ENCODE assay signal across 1 cellular context in genomic region chr22:41998361-41999261, GRCh38.
TF ChIP-seq lines count a peak whose summit lies in the region.

A gene with protein sequence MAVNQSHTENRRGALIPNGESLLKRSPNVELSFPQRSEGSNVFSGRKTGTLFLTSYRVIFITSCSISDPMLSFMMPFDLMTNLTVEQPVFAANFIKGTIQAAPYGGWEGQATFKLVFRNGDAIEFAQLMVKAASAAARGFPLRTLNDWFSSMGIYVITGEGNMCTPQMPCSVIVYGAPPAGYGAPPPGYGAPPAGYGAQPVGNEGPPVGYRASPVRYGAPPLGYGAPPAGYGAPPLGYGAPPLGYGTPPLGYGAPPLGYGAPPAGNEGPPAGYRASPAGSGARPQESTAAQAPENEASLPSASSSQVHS (plus strand): TSS chr22:41998788. CDS start chr22:41998819, 31 bp downstream.

TF ChIP-seq in liver, 16 proteins besides CTCF, POLR2A, EP300 and RAD21 (continued from another document):
- TF ChIP-seq, protein P1, sequence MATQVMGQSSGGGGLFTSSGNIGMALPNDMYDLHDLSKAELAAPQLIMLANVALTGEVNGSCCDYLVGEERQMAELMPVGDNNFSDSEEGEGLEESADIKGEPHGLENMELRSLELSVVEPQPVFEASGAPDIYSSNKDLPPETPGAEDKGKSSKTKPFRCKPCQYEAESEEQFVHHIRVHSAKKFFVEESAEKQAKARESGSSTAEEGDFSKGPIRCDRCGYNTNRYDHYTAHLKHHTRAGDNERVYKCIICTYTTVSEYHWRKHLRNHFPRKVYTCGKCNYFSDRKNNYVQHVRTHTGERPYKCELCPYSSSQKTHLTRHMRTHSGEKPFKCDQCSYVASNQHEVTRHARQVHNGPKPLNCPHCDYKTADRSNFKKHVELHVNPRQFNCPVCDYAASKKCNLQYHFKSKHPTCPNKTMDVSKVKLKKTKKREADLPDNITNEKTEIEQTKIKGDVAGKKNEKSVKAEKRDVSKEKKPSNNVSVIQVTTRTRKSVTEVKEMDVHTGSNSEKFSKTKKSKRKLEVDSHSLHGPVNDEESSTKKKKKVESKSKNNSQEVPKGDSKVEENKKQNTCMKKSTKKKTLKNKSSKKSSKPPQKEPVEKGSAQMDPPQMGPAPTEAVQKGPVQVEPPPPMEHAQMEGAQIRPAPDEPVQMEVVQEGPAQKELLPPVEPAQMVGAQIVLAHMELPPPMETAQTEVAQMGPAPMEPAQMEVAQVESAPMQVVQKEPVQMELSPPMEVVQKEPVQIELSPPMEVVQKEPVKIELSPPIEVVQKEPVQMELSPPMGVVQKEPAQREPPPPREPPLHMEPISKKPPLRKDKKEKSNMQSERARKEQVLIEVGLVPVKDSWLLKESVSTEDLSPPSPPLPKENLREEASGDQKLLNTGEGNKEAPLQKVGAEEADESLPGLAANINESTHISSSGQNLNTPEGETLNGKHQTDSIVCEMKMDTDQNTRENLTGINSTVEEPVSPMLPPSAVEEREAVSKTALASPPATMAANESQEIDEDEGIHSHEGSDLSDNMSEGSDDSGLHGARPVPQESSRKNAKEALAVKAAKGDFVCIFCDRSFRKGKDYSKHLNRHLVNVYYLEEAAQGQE (IDR thresholded peaks at IDR 0.05), result peak; percentile 41
- TF ChIP-seq FOXA1 (IDR thresholded peaks at IDR 0.05) (no peak), JUND (IDR thresholded peaks at IDR 0.05) (peak in 1 of 2 donors; percentile 7), TAF1 (conservative IDR thresholded peaks at IDR 0.05) (peak; percentile 84), YY1 (IDR thresholded peaks at IDR 0.05) (peak; percentile 98), RXRA (IDR thresholded peaks at IDR 0.05) (peak in 1 of 2 donors; percentile 29), ZBTB33 (IDR thresholded peaks at IDR 0.05) (peak; percentile 45), HNF4G (IDR thresholded peaks at IDR 0.05) (no peak), SP1 (IDR thresholded peaks at IDR 0.05) (peak; percentile 61), GABPA (IDR thresholded peaks at IDR 0.05 in 1 of 2, conservative IDR thresholded peaks at IDR 0.05 in 1 of 2) (no peak), NR2F2 (IDR thresholded peaks at IDR 0.05) (no peak), EGR1 (IDR thresholded peaks at IDR 0.05; ENCODE audit: low read depth in 2 of 2) (no peak)
- TF ChIP-seq, protein P2, sequence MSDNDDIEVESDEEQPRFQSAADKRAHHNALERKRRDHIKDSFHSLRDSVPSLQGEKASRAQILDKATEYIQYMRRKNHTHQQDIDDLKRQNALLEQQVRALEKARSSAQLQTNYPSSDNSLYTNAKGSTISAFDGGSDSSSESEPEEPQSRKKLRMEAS (IDR thresholded peaks at IDR 0.05), result peak; percentile 41
- TF ChIP-seq, protein P3, sequence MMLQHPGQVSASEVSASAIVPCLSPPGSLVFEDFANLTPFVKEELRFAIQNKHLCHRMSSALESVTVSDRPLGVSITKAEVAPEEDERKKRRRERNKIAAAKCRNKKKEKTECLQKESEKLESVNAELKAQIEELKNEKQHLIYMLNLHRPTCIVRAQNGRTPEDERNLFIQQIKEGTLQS (IDR thresholded peaks at IDR 0.05), result no peak
